Comparison of ENCODE assay signal across 1 cellular context in the genomic region with DNA sequence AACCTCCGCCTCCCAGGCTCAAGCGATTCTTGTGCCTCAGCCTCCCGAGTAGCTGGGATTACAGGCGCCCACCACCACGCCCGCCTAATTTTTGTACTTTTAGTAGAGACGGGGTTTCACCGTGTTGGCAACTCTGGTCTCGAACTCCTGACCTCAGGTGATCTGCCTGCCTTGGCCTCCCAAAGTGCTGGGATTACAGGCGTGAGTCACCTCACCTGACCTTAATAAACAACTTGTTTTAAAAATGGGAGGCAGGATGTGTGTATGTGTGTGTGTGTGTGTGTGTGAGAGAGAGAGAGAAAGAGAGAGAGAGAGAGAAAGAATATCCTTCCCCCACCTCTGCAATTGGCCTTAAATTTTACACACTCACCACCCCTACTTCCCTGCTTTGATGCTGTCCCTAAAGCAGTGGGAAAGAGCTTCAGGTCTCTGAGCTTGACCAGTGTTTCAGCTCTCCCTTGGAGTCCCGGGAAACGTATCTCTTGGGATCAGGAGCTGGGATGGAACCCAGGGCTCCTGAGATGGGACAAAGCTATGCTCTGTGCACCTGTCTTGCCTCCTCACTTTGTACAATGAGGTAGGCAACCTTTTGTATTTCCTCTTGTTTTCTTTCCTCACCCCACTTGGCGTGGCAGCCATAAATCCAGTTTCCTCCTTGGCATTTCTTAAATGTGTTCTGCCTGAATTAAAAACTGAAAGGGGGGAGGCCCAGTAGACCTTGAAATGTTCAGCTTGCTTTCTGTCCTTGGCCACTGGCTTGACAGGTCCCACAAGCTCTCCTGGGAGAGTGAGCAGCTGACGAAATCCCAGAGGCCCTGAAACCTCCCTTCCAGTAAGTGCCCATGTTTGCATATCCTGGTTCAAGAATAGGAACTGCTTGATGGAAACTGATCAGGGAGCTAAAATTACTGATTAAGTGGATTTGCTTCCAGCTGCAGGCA.
TF ChIP-seq lines count a peak whose summit lies in the region.

No MANE protein-coding gene starts in this region.

TF ChIP-seq in K562, 482 proteins besides CTCF, POLR2A, EP300 and RAD21:
- TF ChIP-seq ZNF274 (IDR thresholded peaks at IDR 0.05; ENCODE audit: borderline replicate concordance, low read depth, low read length) (no peak), ZNF347 (CRISPR knock-in tag; IDR thresholded peaks at IDR 0.05; ENCODE audit: low read depth) (no peak), TBP (optimal IDR thresholded peaks at IDR 0.05; ENCODE audit: low read depth, low read length) (no peak), ZNF695 (CRISPR knock-in tag; IDR thresholded peaks at IDR 0.05) (no peak), HNRNPL (IDR thresholded peaks at IDR 0.05; ENCODE audit: low read depth, low read length) (no peak), ZNF239 (CRISPR knock-in tag; IDR thresholded peaks at IDR 0.05) (no peak), ZNF583 (CRISPR knock-in tag; IDR thresholded peaks at IDR 0.05) (no peak)
